23 cellular contexts compared by ENCODE assay signal in the genomic region with DNA sequence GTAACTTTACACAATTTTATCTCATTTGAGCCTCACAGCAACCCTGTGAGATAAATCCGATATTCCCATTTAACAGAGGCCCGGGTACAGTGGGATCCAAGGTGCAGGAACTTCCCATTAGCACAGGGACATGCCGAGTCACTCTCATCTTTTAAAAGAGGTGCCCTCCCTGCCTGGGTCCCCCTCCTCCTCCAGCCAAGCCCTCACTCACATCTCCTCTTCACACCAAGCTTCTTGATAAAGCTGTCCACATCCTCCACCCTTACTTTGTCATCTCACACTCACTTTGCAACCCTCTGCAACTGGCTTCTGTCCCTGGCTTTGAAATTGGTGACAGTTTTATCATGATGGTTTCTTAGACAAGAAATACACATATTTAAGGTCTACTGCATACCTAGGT.
DNase-seq lines count a peak whose midpoint lies in the region; ATAC-seq and TF ChIP-seq lines count a peak whose summit lies in the region.
"Had no signal": no experiment of that assay in that cellular context is flagged by ENCODE, and none has a peak within 500 bp of the region (broad histone marks: within the 10 kb centered on the region; RNA-seq: fewer than 3 reads in every experiment).

No MANE protein-coding gene starts in this region.

- H3K27ac ChIP-seq in osteoblast (ENCODE audit: low read depth, low read length) (peak overlapping the region; percentile 47), brain microvascular endothelial cell (no peak overlapping the region)
- H3K27ac ChIP-seq: A549; BLaER1 treated with 17β-estradiol and CSF1 and Interleukin-3, amounts not matched to agents 10 nM and 100 nM; SJSA1 had no signal

- DNase-seq in adipocyte (ENCODE audit: low read depth) (no peak), Right ventricle myocardium inferior (ENCODE audit: missing footprints) (no peak), left cardiac atrium (no peak), osteoblast (ENCODE audit: insufficient read length, low spot score, missing footprints) (no peak), brain microvascular endothelial cell (no peak), GM03348 (ENCODE audit: low spot score) (no peak)
- DNase-seq: AML-193; CD4-positive, alpha-beta T cell; DMS53; GOT3; HFFc6; NCI-H1048; NCI-H1417 treated with DMSO at 0.1 percent for 48 hours; NCI-H1694 treated with DMSO at 0.1 percent for 48 hours; NCI-H2081; NCI-H2227 treated with DMSO at 0.1 percent for 48 hours; NCI-H526 treated with DMSO at 0.1 percent for 48 hours had no signal

- no peak overlapping the region for H2AFZ ChIP-seq in osteoblast (ENCODE audit: low read length)

- in situ Hi-C loops in brain microvascular endothelial cell (cut with HindIII; ENCODE audit: low pct_ligation_motif_present, low sequenced_read_pairs) = no loop called here

- intact Hi-C loops in Right ventricle myocardium inferior (cut with DNase I) (no loop called here), left cardiac atrium (cut with DNase I) (loop anchor here in 1 of 2 donors (2.0 kb wide), 1 partner anchor 31 kb away; no protein-coding TSS in a partner anchor)

- peak overlapping the region; percentile 75 for H3K9ac ChIP-seq in adipocyte (ENCODE audit: low read length)
- H3K9ac ChIP-seq: BLaER1 treated with 17β-estradiol and CSF1 and Interleukin-3, amounts not matched to agents 10 nM and 100 nM had no signal

- ATAC-seq in Right ventricle myocardium inferior (peak; percentile 26), left cardiac atrium (peak; percentile 69 to 79), HG03432 (IDR thresholded peaks at IDR 0.05; ENCODE audit: unreplicated experiment) (no peak)
- ATAC-seq: A549, GM12878 had no signal

- no peaks in the 10 kb centered on the region for H3K27me3 ChIP-seq in adipocyte (replicated peaks; ENCODE audit: control insufficient read depth, insufficient read depth, low read length)
- no peaks in the 10 kb centered on the region for H3K27me3 ChIP-seq in osteoblast (ENCODE audit: insufficient read depth, low read length)
- H3K27me3 ChIP-seq in brain microvascular endothelial cell (replicated peaks) = no peaks in the 10 kb centered on the region
- H3K27me3 ChIP-seq: BLaER1 treated with 17β-estradiol and CSF1 and Interleukin-3, amounts not matched to agents 10 nM and 100 nM; SJSA1 had no signal

- H4K20me1 ChIP-seq in osteoblast (ENCODE audit: insufficient read depth, low read length) = no peaks in the 10 kb centered on the region
- H4K20me1 ChIP-seq: BLaER1 treated with 17β-estradiol and CSF1 and Interleukin-3, amounts not matched to agents 10 nM and 100 nM had no signal

- no peaks in the 10 kb centered on the region for H3K79me2 ChIP-seq in osteoblast (ENCODE audit: insufficient read depth, low read length)

- H3K4me2 ChIP-seq in osteoblast (ENCODE audit: insufficient read depth, low read length) = no peak overlapping the region
- H3K4me2 ChIP-seq: A549; BLaER1 treated with 17β-estradiol and CSF1 and Interleukin-3, amounts not matched to agents 10 nM and 100 nM had no signal

- no peaks in the 10 kb centered on the region for H3K36me3 ChIP-seq in adipocyte (ENCODE audit: control insufficient read depth, insufficient read depth, low read length, severe bottlenecking)
- no peaks in the 10 kb centered on the region for H3K36me3 ChIP-seq in osteoblast (ENCODE audit: insufficient read depth, low read length)
- H3K36me3 ChIP-seq in brain microvascular endothelial cell (replicated peaks) = no peaks in the 10 kb centered on the region
- H3K36me3 ChIP-seq: BLaER1 treated with 17β-estradiol and CSF1 and Interleukin-3, amounts not matched to agents 10 nM and 100 nM; HAP-1 had no signal

- H3K9me3 ChIP-seq in adipocyte (ENCODE audit: control insufficient read depth, low read length) (peaks cover 2% of the 10 kb centered on the region), osteoblast (ENCODE audit: low read depth, low read length) (peaks cover 5% of the 10 kb centered on the region)
- H3K9me3 ChIP-seq: HAP-1, SJSA1 had no signal

- no peak overlapping the region for H3K4me3 ChIP-seq in adipocyte (ENCODE audit: low read length)
- no peak overlapping the region for H3K4me3 ChIP-seq in osteoblast (ENCODE audit: insufficient read depth, low read length)
- H3K4me3 ChIP-seq in brain microvascular endothelial cell (ENCODE audit: low read depth, low read length) = no peak overlapping the region
- H3K4me3 ChIP-seq: A549; BLaER1 treated with 17β-estradiol and CSF1 and Interleukin-3, amounts not matched to agents 10 nM and 100 nM; GM12878; HAP-1; SJSA1 had no signal

- TF ChIP-seq CTCF in osteoblast (IDR thresholded peaks at IDR 0.05; ENCODE audit: extremely low read depth, low read depth, low read length) = no peak
- TF ChIP-seq CTCF in brain microvascular endothelial cell (IDR thresholded peaks at IDR 0.05; ENCODE audit: low read depth, low read length, missing control alignments) = no peak

- H3K4me1 ChIP-seq in adipocyte (ENCODE audit: control insufficient read depth, insufficient read depth, low read length) (peaks cover 67% of the 10 kb centered on the region), osteoblast (ENCODE audit: insufficient read depth, low read length) (peaks cover 64% of the 10 kb centered on the region)
- H3K4me1 ChIP-seq: HAP-1 had no signal
